21 cellular contexts compared by ENCODE assay signal in the genomic region with DNA sequence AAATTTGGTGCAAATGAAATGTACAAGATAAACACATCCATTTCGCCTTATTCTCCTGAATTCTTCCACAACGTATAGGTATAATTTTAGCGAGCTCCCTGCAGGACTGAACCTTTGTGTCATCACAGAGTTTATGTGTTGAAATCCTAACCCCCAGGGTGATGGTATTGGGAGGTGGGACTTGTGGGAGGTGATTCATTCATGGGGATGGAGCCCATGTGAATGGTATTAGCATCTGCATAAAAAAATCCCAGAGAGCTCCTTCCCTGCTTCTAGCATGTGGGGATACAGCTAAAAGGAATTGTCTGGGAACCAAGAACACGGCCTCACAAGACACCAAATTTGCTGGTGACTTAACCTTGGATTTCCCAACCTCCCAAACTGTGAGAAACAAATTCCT.
DNase-seq lines count a peak whose midpoint lies in the region; ATAC-seq and TF ChIP-seq lines count a peak whose summit lies in the region.
"Had no signal": no experiment of that assay in that cellular context is flagged by ENCODE, and none has a peak within 500 bp of the region (broad histone marks: within the 10 kb centered on the region; RNA-seq: fewer than 3 reads in every experiment).

No MANE protein-coding gene starts in this region.

- no peaks in the 10 kb centered on the region for H3K79me2 ChIP-seq in GM23338 (replicated peaks; ENCODE audit: insufficient read depth)

- H3K4me3 ChIP-seq in GM23338 (no peak overlapping the region), choroid plexus epithelial cell (ENCODE audit: low read depth, low read length) (no peak overlapping the region)
- H3K4me3 ChIP-seq: A549, GM23248 had no signal

- H3K4me1 ChIP-seq in GM23338 (ENCODE audit: insufficient read depth), result no peaks in the 10 kb centered on the region
- H3K4me1 ChIP-seq: A549, BE2C had no signal

- 0 out of 3 replicates have a peak, but pooled peaks cover 3% of the 10 kb centered on the region for H3K4me1 Mint-ChIP-seq in GM23338

- no peak for TF ChIP-seq CTCF in GM23338 (conservative IDR thresholded peaks at IDR 0.05; ENCODE audit: low read depth in 2 of 2)
- TF ChIP-seq CTCF in choroid plexus epithelial cell (conservative IDR thresholded peaks at IDR 0.05; ENCODE audit: low read depth, low read length), result no peak

- H3K27ac Mint-ChIP-seq in GM23338, result no peak overlapping the region

- no peaks in the 10 kb centered on the region for H3K27me3 Mint-ChIP-seq in GM23338 (ENCODE audit: insufficient read depth, low read depth, poor library complexity)

- H3K9me3 Mint-ChIP-seq in GM23338, result no peaks in the 10 kb centered on the region; the same call in 2 of the 3 replicates

- H3K27me3 ChIP-seq in GM23338 (ENCODE audit: insufficient read depth), result no peaks in the 10 kb centered on the region
- H3K27me3 ChIP-seq: BE2C had no signal

- no peak for DNase-seq in GM23338 (ENCODE audit: low spot score)
- DNase-seq in M059J (ENCODE audit: low read depth), result peak; percentile 29
- peak; percentile 12 for DNase-seq in choroid plexus epithelial cell (ENCODE audit: low read depth)
- peak; percentile 4 for DNase-seq in kidney tubule cell (ENCODE audit: low spot score)
- no peak for DNase-seq in SIG-M5 (lab: John Stamatoyannopoulos, UW)
- DNase-seq in activated CD4-positive, alpha-beta T cell treated with anti-CD3 and anti-CD28 coated beads, Interleukin-2, amount 50 U/mL, for 4 hours, result no peak
- DNase-seq: BE2C, DMS53, GM23248, Karpas-422, MM.1S, NCI-H1092, NCI-H1436 treated with DMSO at 0.1 percent for 48 hours, NCI-H2029, NCI-H345, NCI-H524, NCI-H82, Right ventricle myocardium superior had no signal

- H3K9me2 ChIP-seq in GM23338 (ENCODE audit: insufficient read depth), result peaks cover 10% of the 10 kb centered on the region

- H3K27ac ChIP-seq in GM23338 (ENCODE audit: low read depth), result no peak overlapping the region
- H3K27ac ChIP-seq: A549, GM23248 had no signal

- ATAC-seq in GM23338 (no peak; the same call in 2 of the 3 replicates), GM21528 (IDR thresholded peaks at IDR 0.05; ENCODE audit: low FRiP score, unreplicated experiment) (no peak), GM18502 (IDR thresholded peaks at IDR 0.05; ENCODE audit: poor library complexity, unreplicated experiment) (no peak)
- ATAC-seq: A549 had no signal

- H3K4me2 ChIP-seq in GM23338, result no peak overlapping the region
- H3K4me2 ChIP-seq: A549 had no signal

- no peaks in the 10 kb centered on the region for H3K36me3 ChIP-seq in GM23338 (ENCODE audit: insufficient read depth)
- H3K36me3 ChIP-seq: BE2C had no signal

- no peaks in the 10 kb centered on the region for H3K36me3 Mint-ChIP-seq in GM23338 (ENCODE audit: low read depth)

- no peaks in the 10 kb centered on the region for H4K20me1 ChIP-seq in GM23338 (replicated peaks; ENCODE audit: insufficient read depth)

- no peaks in the 10 kb centered on the region for H3F3A ChIP-seq in GM23338 (replicated peaks; ENCODE audit: low read depth)

- H3K4me3 Mint-ChIP-seq in GM23338, result no peak overlapping the region

- peak overlapping the region; percentile 63; the same call in 1 of the 2 replicates for H2AFZ ChIP-seq in GM23338
- H2AFZ ChIP-seq: GM23248 had no signal

TF ChIP-seq in GM23338, 12 proteins besides CTCF, POLR2A, EP300 and RAD21 (continues in another document):
- TF ChIP-seq JUNB (IDR thresholded peaks at IDR 0.05; ENCODE audit: unreplicated experiment), result no peak
- TF ChIP-seq, protein P1, sequence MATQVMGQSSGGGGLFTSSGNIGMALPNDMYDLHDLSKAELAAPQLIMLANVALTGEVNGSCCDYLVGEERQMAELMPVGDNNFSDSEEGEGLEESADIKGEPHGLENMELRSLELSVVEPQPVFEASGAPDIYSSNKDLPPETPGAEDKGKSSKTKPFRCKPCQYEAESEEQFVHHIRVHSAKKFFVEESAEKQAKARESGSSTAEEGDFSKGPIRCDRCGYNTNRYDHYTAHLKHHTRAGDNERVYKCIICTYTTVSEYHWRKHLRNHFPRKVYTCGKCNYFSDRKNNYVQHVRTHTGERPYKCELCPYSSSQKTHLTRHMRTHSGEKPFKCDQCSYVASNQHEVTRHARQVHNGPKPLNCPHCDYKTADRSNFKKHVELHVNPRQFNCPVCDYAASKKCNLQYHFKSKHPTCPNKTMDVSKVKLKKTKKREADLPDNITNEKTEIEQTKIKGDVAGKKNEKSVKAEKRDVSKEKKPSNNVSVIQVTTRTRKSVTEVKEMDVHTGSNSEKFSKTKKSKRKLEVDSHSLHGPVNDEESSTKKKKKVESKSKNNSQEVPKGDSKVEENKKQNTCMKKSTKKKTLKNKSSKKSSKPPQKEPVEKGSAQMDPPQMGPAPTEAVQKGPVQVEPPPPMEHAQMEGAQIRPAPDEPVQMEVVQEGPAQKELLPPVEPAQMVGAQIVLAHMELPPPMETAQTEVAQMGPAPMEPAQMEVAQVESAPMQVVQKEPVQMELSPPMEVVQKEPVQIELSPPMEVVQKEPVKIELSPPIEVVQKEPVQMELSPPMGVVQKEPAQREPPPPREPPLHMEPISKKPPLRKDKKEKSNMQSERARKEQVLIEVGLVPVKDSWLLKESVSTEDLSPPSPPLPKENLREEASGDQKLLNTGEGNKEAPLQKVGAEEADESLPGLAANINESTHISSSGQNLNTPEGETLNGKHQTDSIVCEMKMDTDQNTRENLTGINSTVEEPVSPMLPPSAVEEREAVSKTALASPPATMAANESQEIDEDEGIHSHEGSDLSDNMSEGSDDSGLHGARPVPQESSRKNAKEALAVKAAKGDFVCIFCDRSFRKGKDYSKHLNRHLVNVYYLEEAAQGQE (IDR thresholded peaks at IDR 0.05; ENCODE audit: unreplicated experiment), result no peak
- no peak for TF ChIP-seq EZH2phosphoT487 (IDR thresholded peaks at IDR 0.05; ENCODE audit: unreplicated experiment)
- TF ChIP-seq, protein P2, sequence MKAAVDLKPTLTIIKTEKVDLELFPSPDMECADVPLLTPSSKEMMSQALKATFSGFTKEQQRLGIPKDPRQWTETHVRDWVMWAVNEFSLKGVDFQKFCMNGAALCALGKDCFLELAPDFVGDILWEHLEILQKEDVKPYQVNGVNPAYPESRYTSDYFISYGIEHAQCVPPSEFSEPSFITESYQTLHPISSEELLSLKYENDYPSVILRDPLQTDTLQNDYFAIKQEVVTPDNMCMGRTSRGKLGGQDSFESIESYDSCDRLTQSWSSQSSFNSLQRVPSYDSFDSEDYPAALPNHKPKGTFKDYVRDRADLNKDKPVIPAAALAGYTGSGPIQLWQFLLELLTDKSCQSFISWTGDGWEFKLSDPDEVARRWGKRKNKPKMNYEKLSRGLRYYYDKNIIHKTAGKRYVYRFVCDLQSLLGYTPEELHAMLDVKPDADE (IDR thresholded peaks at IDR 0.05), result no peak
- TF ChIP-seq NANOG (IDR thresholded peaks at IDR 0.05; ENCODE audit: borderline replicate concordance), result no peak
- no peak for TF ChIP-seq POLR2AphosphoS5 (IDR thresholded peaks at IDR 0.05; ENCODE audit: low read depth)
- TF ChIP-seq STAT1 (IDR thresholded peaks at IDR 0.05; ENCODE audit: unreplicated experiment), result no peak
- no peak for TF ChIP-seq ZNF114 (CRISPR knock-in tag; IDR thresholded peaks at IDR 0.05)
- TF ChIP-seq EZH2 (IDR thresholded peaks at IDR 0.05; ENCODE audit: low read depth, unreplicated experiment), result no peak

Comparison
In these comparisons a context has a peak if more than half of its experiments do, and no peak if none do; other contexts are left out.
1. DNase-seq: peak in M059J (single experiment), choroid plexus epithelial cell (single experiment) and kidney tubule cell (single experiment); none in GM23338 (single experiment), SIG-M5 (single experiment) and activated CD4-positive, alpha-beta T cell treated with anti-CD3 and anti-CD28 coated beads, Interleukin-2, amount 50 U/mL, for 4 hours (0 of 2).